In the genomic region with DNA sequence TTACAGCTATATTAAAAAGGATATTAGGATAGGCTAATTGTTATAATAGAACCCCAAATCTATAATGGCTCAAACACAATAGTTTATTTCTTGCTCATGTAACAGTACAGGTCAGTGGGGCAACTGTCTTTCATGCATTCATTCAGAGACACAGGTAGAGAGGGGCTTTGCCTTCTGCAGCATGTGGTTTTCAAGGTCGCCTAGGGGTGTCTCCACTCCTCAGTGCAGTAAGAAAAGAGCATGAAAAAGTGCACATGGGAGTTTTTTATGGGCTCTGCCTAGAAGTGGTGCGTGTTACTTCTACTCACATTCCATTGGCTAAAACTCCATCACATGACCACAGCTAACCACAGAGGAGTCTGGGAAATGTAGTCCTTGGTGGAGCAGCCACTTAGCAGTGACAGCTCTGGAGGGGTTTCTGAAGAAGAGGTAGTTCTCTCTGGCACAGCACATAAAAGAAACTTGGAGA, we compare ENCODE assay signal across 8 cellular contexts. TPM values are rescaled to one million over a fixed set of nuclear protein-coding genes. Genes with fewer than 3 reads are reported as not detected.
DNase-seq lines count a peak whose midpoint lies in the region; ATAC-seq and TF ChIP-seq lines count a peak whose summit lies in the region.

No MANE protein-coding gene starts in this region.

- H3K4me3 ChIP-seq in neural cell (ENCODE audit: low read length) (no peak overlapping the region), testis (peak overlapping the region in 1 of 2 donors; percentile 50)

- TF ChIP-seq CTCF in neural cell (IDR thresholded peaks at IDR 0.05; ENCODE audit: poor library complexity, severe bottlenecking) = peak; percentile 56
- TF ChIP-seq CTCF in testis (IDR thresholded peaks at IDR 0.05) = peak; percentile 35 to 56 (median 37)

- TF ChIP-seq RAD21 in neural cell (conservative IDR thresholded peaks at IDR 0.05) = no peak

- H2AFZ ChIP-seq in neural cell (ENCODE audit: low read depth, low read length) = no peak overlapping the region

- no peak overlapping the region for H3K4me2 ChIP-seq in neural cell (ENCODE audit: low read length)

- in situ Hi-C loops in Caki2 (cut with HindIII; ENCODE audit: low pct_unique_long_range_greater_than_20kb, low sequenced_read_pairs) = no loop called here

- H3F3A ChIP-seq in neural cell (ENCODE audit: insufficient read depth, low read length, poor library complexity, severe bottlenecking) = no peaks in the 10 kb centered on the region

- peak; percentile 79 for ATAC-seq in GM19372 (IDR thresholded peaks at IDR 0.05; ENCODE audit: low read depth, unreplicated experiment)
- peak; percentile 78 for ATAC-seq in HG03457 (IDR thresholded peaks at IDR 0.05; ENCODE audit: unreplicated experiment)

- H4K20me1 ChIP-seq in neural cell (ENCODE audit: insufficient read depth) = no peaks in the 10 kb centered on the region

- H3K27ac ChIP-seq in neural cell (ENCODE audit: low read length) (no peak overlapping the region), testis (peak overlapping the region; percentile 93 to 95)

- peak; percentile 81 for DNase-seq in Caki2 (ENCODE audit: low read depth)
- peak; percentile 78 for DNase-seq in NOMO-1 treated with dmso at 0.1 percent for 144 hours (lab: John Stamatoyannopoulos, UW; ENCODE audit: unreplicated experiment)
- DNase-seq in activated T-cell treated with anti-CD3 and anti-CD28 coated beads for 48 hours (ENCODE audit: low read depth) = peak; percentile 23
- DNase-seq in fibroblast of gingiva (ENCODE audit: low read depth) = peak; percentile 85
- peak; percentile 89 for DNase-seq in testis

- no peaks in the 10 kb centered on the region for H3K36me3 ChIP-seq in neural cell (ENCODE audit: insufficient read depth, low read length)
- no peaks in the 10 kb centered on the region for H3K36me3 ChIP-seq in testis (ENCODE audit: low read depth, missing control alignments)

- no peak for TF ChIP-seq POLR2A in testis (IDR thresholded peaks at IDR 0.05)

- H3K4me1 ChIP-seq in testis = peaks cover 47% of the 10 kb centered on the region

- no peak overlapping the region for H3K9ac ChIP-seq in neural cell (ENCODE audit: low read length)

- no peaks in the 10 kb centered on the region for H3K27me3 ChIP-seq in neural cell (ENCODE audit: insufficient read depth, low read depth, low read length)
- H3K27me3 ChIP-seq in testis = no peaks in the 10 kb centered on the region

- intact Hi-C loops in testis (cut with DNase I; ENCODE audit: low total_unique reads) = no loop called here

- H3K9me3 ChIP-seq in neural cell (ENCODE audit: low read length) = no peaks in the 10 kb centered on the region
- no peaks in the 10 kb centered on the region for H3K9me3 ChIP-seq in testis

- H3K79me2 ChIP-seq in neural cell (replicated peaks; ENCODE audit: insufficient read depth, low read length) = no peaks in the 10 kb centered on the region

- TF ChIP-seq EP300 in neural cell (conservative IDR thresholded peaks at IDR 0.05; ENCODE audit: poor library complexity, severe bottlenecking) = no peak

- WGBS in testis, 2 donors = 3 to 8% methylated on average over 2 of the region's 2 CpGs

- no peaks in the 10 kb centered on the region for H3K9me2 ChIP-seq in neural cell (ENCODE audit: insufficient read depth, low read length)

TF ChIP-seq in neural cell, 6 proteins besides CTCF, POLR2A, EP300 and RAD21:
- TF ChIP-seq, protein P1, sequence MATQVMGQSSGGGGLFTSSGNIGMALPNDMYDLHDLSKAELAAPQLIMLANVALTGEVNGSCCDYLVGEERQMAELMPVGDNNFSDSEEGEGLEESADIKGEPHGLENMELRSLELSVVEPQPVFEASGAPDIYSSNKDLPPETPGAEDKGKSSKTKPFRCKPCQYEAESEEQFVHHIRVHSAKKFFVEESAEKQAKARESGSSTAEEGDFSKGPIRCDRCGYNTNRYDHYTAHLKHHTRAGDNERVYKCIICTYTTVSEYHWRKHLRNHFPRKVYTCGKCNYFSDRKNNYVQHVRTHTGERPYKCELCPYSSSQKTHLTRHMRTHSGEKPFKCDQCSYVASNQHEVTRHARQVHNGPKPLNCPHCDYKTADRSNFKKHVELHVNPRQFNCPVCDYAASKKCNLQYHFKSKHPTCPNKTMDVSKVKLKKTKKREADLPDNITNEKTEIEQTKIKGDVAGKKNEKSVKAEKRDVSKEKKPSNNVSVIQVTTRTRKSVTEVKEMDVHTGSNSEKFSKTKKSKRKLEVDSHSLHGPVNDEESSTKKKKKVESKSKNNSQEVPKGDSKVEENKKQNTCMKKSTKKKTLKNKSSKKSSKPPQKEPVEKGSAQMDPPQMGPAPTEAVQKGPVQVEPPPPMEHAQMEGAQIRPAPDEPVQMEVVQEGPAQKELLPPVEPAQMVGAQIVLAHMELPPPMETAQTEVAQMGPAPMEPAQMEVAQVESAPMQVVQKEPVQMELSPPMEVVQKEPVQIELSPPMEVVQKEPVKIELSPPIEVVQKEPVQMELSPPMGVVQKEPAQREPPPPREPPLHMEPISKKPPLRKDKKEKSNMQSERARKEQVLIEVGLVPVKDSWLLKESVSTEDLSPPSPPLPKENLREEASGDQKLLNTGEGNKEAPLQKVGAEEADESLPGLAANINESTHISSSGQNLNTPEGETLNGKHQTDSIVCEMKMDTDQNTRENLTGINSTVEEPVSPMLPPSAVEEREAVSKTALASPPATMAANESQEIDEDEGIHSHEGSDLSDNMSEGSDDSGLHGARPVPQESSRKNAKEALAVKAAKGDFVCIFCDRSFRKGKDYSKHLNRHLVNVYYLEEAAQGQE (IDR thresholded peaks at IDR 0.05; ENCODE audit: borderline replicate concordance) = no peak
- TF ChIP-seq POLR2AphosphoS5 (IDR thresholded peaks at IDR 0.05) (no peak), MXI1 (conservative IDR thresholded peaks at IDR 0.05; ENCODE audit: poor library complexity, severe bottlenecking) (no peak), SMC3 (conservative IDR thresholded peaks at IDR 0.05; ENCODE audit: poor library complexity) (peak; percentile 36), TAF1 (IDR thresholded peaks at IDR 0.05; ENCODE audit: low read depth) (no peak), EZH2 (IDR thresholded peaks at IDR 0.05; ENCODE audit: borderline replicate concordance, insufficient read depth, low read length, poor library complexity, severe bottlenecking) (no peak)

RNA-seq across cellular contexts. Expression of a gene that starts 1.8 kb away (rescaled TPM):
- 23.6 and 38.7 TPM in 2 replicates for total RNA-seq in Caki2 (2014; rRNA removed; shearing (Covaris generic); ENCODE audit: low replicate concordance)
- polyA plus RNA-seq in neural cell = 14.8 and 18.7 TPM in 2 replicates
- polyA minus RNA-seq in neural cell = 96.4 and 136 TPM in 2 replicates
- 100 to 1,000 TPM; 131 to 167 TPM for total RNA-seq in testis
- polyA plus RNA-seq in testis (ENCODE audit: insufficient read depth, low read depth, low replicate concordance) = 66.7 TPM

Comparison
In these comparisons a context has a peak if more than half of its experiments do, and no peak if none do; other contexts are left out.
1. DNase-seq: peak in every context shown above with its lines; median percentile 89 in testis; 85 in fibroblast of gingiva; 81 in Caki2; 78 in NOMO-1 treated with dmso at 0.1 percent for 144 hours; 23 in activated T-cell treated with anti-CD3 and anti-CD28 coated beads for 48 hours.